In genomic region chr2:16359961-16360360, GRCh38 we compare ENCODE assay signal across 11 cellular contexts.
"Had no signal": no experiment of that assay in that cellular context is flagged by ENCODE, and none has a peak within 500 bp of the region (broad histone marks: within the 10 kb centered on the region; RNA-seq: fewer than 3 reads in every experiment).

No MANE protein-coding gene starts in this region.

- H3K4me3 ChIP-seq: GM23248, GM23338, HAP-1 had no signal

- H3K27ac ChIP-seq: GM23248 had no signal

- H3K4me1 ChIP-seq: HAP-1 had no signal

- FAIRE-seq: H1, H54 had no signal

- H3K9me3 ChIP-seq: HAP-1 had no signal

- DNase-seq: GM23248, GOT3, H7, H9, HCEC 1CT, HFFc6 had no signal

- H2AFZ ChIP-seq: GM23248, GM23338 had no signal

- H3K36me3 ChIP-seq: HAP-1 had no signal

- ATAC-seq: GM23338, HCT116 had no signal

- H3K4me2 ChIP-seq: GM23338 had no signal

- H3K9ac ChIP-seq: GM23248 had no signal
